Comparison of ENCODE assay signal across 14 cellular contexts in genomic region chr19:7865262-7865911, GRCh38. TPM values are rescaled to one million over a fixed set of nuclear protein-coding genes. Genes with fewer than 3 reads are reported as not detected.
DNase-seq lines count a peak whose midpoint lies in the region; ATAC-seq and TF ChIP-seq lines count a peak whose summit lies in the region.
"Had no signal": no experiment of that assay in that cellular context is flagged by ENCODE, and none has a peak within 500 bp of the region (broad histone marks: within the 10 kb centered on the region; RNA-seq: fewer than 3 reads in every experiment).

No MANE protein-coding gene starts in this region.

- 0 out of 2 replicates have a peak overlapping the region, but pooled peaks have one; percentile 5 for H3K4me2 ChIP-seq in GM23338

- no peak overlapping the region for H2AFZ ChIP-seq in GM23338

- WGBS in gastroesophageal sphincter (ENCODE audit: low coverage in 1 of 2), 2 donors: 39 to 53% methylated on average over 7 to 10 of the region's 10 CpGs

- intact Hi-C loops in activated naive CD4-positive, alpha-beta T cell treated with anti-CD3 and anti-CD28 coated beads for 36 hours (cut with micrococcal nuclease): loop anchor here (10.0 kb wide), 1 partner anchor 139 kb away; the partner anchor contains the start of gene ELAVL1

- 0 out of 2 replicates have a peak, but pooled peaks cover 8% of the 10 kb centered on the region for H3F3A ChIP-seq in GM23338 (replicated peaks; ENCODE audit: low read depth)

- ATAC-seq in activated naive CD4-positive, alpha-beta T cell treated with anti-CD3 and anti-CD28 coated beads, Interleukin-2, amount 50 U/mL, for 72 hours: no peak
- ATAC-seq in GM23338 (no peak), gastroesophageal sphincter (no peak), HG02798 (IDR thresholded peaks at IDR 0.05; ENCODE audit: poor library complexity, unreplicated experiment) (no peak), GM18519 (IDR thresholded peaks at IDR 0.05; ENCODE audit: low FRiP score, unreplicated experiment) (no peak)
- ATAC-seq: stimulated activated naive CD8-positive, alpha-beta T cell treated with anti-CD3 and anti-CD28 coated beads, Interleukin-15, amount 100 ng/mL, for 72 hours had no signal

- POLR2A ChIA-PET in activated CD4-positive, alpha-beta memory T cell treated with anti-CD3 and anti-CD28 coated beads, Interleukin-2, amount 10 ng/mL, durations not matched to agents 7 days and 5 days (lab: Charles Lee): no interaction called here

- H4K20me1 ChIP-seq in GM23338 (replicated peaks; ENCODE audit: insufficient read depth): no peaks in the 10 kb centered on the region

- TF ChIP-seq CTCF in GM23338 (conservative IDR thresholded peaks at IDR 0.05; ENCODE audit: low read depth in 2 of 2) (0 out of 4 replicates have a peak, but pooled peaks of 1 of the 2 experiments have one; percentile 10), progenitor cell of endocrine pancreas (IDR thresholded peaks at IDR 0.05; ENCODE audit: unreplicated experiment) (no peak), gastroesophageal sphincter (IDR thresholded peaks at IDR 0.05) (no peak)

- H3K9me3 ChIP-seq in gastroesophageal sphincter: no peaks in the 10 kb centered on the region
- H3K9me3 ChIP-seq: uterus had no signal

- H3K4me3 ChIP-seq in GM23338 (no peak overlapping the region), gastroesophageal sphincter (no peak overlapping the region)
- H3K4me3 ChIP-seq: uterus had no signal

- H3K27me3 Mint-ChIP-seq in activated naive CD4-positive, alpha-beta T cell treated with anti-CD3 and anti-CD28 coated beads for 36 hours (ENCODE audit: low read depth): peaks cover 26% of the 10 kb centered on the region
- H3K27me3 Mint-ChIP-seq in GM23338 (ENCODE audit: insufficient read depth, low read depth, poor library complexity) (peaks cover 57% of the 10 kb centered on the region), progenitor cell of endocrine pancreas (peaks cover 39% of the 10 kb centered on the region)
- peaks cover 40% of the 10 kb centered on the region for H3K27me3 Mint-ChIP-seq in activated CD4-positive, alpha-beta memory T cell treated with anti-CD3 and anti-CD28 coated beads, Interleukin-2, amount 10 ng/mL, durations not matched to agents 7 days and 5 days

- no peaks in the 10 kb centered on the region for H3K36me3 ChIP-seq in GM23338 (ENCODE audit: insufficient read depth)
- peaks cover 0 to 27% of the 10 kb centered on the region in 2 donors for H3K36me3 ChIP-seq in gastroesophageal sphincter
- H3K36me3 ChIP-seq: uterus had no signal

- no peak for TF ChIP-seq POLR2A in gastroesophageal sphincter (IDR thresholded peaks at IDR 0.05)

- H3K4me3 Mint-ChIP-seq in activated naive CD4-positive, alpha-beta T cell treated with anti-CD3 and anti-CD28 coated beads for 36 hours: no peak overlapping the region
- H3K4me3 Mint-ChIP-seq in GM23338: no peak overlapping the region; the same call in 2 of the 3 replicates
- H3K4me3 Mint-ChIP-seq in activated CD4-positive, alpha-beta memory T cell treated with anti-CD3 and anti-CD28 coated beads, Interleukin-2, amount 10 ng/mL, durations not matched to agents 7 days and 5 days: peak overlapping the region; percentile 57
- no peak overlapping the region for H3K4me3 Mint-ChIP-seq in progenitor cell of endocrine pancreas (ENCODE audit: low read depth)

- no peaks in the 10 kb centered on the region for H3K9me3 Mint-ChIP-seq in activated naive CD4-positive, alpha-beta T cell treated with anti-CD3 and anti-CD28 coated beads for 36 hours
- no peaks in the 10 kb centered on the region for H3K9me3 Mint-ChIP-seq in activated naive CD4-positive, alpha-beta T cell treated with anti-CD3 and anti-CD28 coated beads, Interleukin-2, amount 50 U/mL, for 72 hours
- H3K9me3 Mint-ChIP-seq in GM23338 (no peaks in the 10 kb centered on the region), progenitor cell of endocrine pancreas (ENCODE audit: low read depth) (no peaks in the 10 kb centered on the region)
- H3K9me3 Mint-ChIP-seq in activated CD4-positive, alpha-beta memory T cell treated with anti-CD3 and anti-CD28 coated beads, Interleukin-2, amount 10 ng/mL, durations not matched to agents 7 days and 5 days: no peaks in the 10 kb centered on the region
- H3K9me3 Mint-ChIP-seq: stimulated activated naive CD8-positive, alpha-beta T cell treated with anti-CD3 and anti-CD28 coated beads, Interleukin-15, amount 100 ng/mL, for 72 hours had no signal

- peaks cover 33% of the 10 kb centered on the region for H3K4me1 Mint-ChIP-seq in activated naive CD4-positive, alpha-beta T cell treated with anti-CD3 and anti-CD28 coated beads for 36 hours (ENCODE audit: low read depth)
- H3K4me1 Mint-ChIP-seq in GM23338 (peaks cover 21% of the 10 kb centered on the region), progenitor cell of endocrine pancreas (ENCODE audit: low read depth) (peaks cover 4% of the 10 kb centered on the region)
- H3K4me1 Mint-ChIP-seq in activated CD4-positive, alpha-beta memory T cell treated with anti-CD3 and anti-CD28 coated beads, Interleukin-2, amount 10 ng/mL, durations not matched to agents 7 days and 5 days: peaks cover 26% of the 10 kb centered on the region

- DNase-seq in activated naive CD4-positive, alpha-beta T cell treated with anti-CD3 and anti-CD28 coated beads for 36 hours: peak; percentile 25
- no peak for DNase-seq in activated naive CD4-positive, alpha-beta T cell treated with anti-CD3 and anti-CD28 coated beads, Interleukin-2, amount 50 U/mL, for 72 hours (ENCODE audit: low spot score in 2 of 2)
- peak; percentile 46 for DNase-seq in GM23338 (ENCODE audit: low spot score)
- no peak for DNase-seq in activated CD4-positive, alpha-beta memory T cell treated with anti-CD3 and anti-CD28 coated beads, Interleukin-2, amount 10 ng/mL, durations not matched to agents 7 days and 5 days
- no peak for DNase-seq in progenitor cell of endocrine pancreas (ENCODE audit: low spot score, unreplicated experiment)
- DNase-seq: activated CD4-positive, CD25-positive, alpha-beta regulatory T cell; NCI-H1694 treated with DMSO at 0.1 percent for 48 hours; NCI-H526 treated with DMSO at 0.1 percent for 48 hours; stimulated activated naive CD8-positive, alpha-beta T cell treated with anti-CD3 and anti-CD28 coated beads, Interleukin-15, amount 100 ng/mL, for 72 hours; uterus had no signal

- H3K4me1 ChIP-seq in GM23338 (ENCODE audit: insufficient read depth): peaks cover 32% of the 10 kb centered on the region
- H3K4me1 ChIP-seq in gastroesophageal sphincter: peaks cover 0 to 42% (median 16%) of the 10 kb centered on the region in 3 donors

- peaks cover 67% of the 10 kb centered on the region for H3K27me3 ChIP-seq in GM23338 (ENCODE audit: insufficient read depth)
- peaks cover 84% of the 10 kb centered on the region for H3K27me3 ChIP-seq in gastroesophageal sphincter
- H3K27me3 ChIP-seq: uterus had no signal

- no peak for TF ChIP-seq EP300 in gastroesophageal sphincter (IDR thresholded peaks at IDR 0.05)

- H3K27ac Mint-ChIP-seq in activated naive CD4-positive, alpha-beta T cell treated with anti-CD3 and anti-CD28 coated beads for 36 hours: no peak overlapping the region
- no peak overlapping the region for H3K27ac Mint-ChIP-seq in activated naive CD4-positive, alpha-beta T cell treated with anti-CD3 and anti-CD28 coated beads, Interleukin-2, amount 50 U/mL, for 72 hours
- H3K27ac Mint-ChIP-seq in GM23338 (no peak overlapping the region), progenitor cell of endocrine pancreas (peak overlapping the region; percentile 24)
- no peak overlapping the region for H3K27ac Mint-ChIP-seq in activated CD4-positive, alpha-beta memory T cell treated with anti-CD3 and anti-CD28 coated beads, Interleukin-2, amount 10 ng/mL, durations not matched to agents 7 days and 5 days

- CTCF ChIA-PET in activated naive CD4-positive, alpha-beta T cell treated with anti-CD3 and anti-CD28 coated beads for 36 hours (lab: Charles Lee): interaction anchor here (0.6 to 0.9 kb wide), 3 partner anchors 18 to 420 kb away, joined by 3 to 7 read pairs (median 6); no protein-coding TSS in a partner anchor
- CTCF ChIA-PET in activated CD4-positive, alpha-beta memory T cell treated with anti-CD3 and anti-CD28 coated beads, Interleukin-2, amount 10 ng/mL, durations not matched to agents 7 days and 5 days (lab: Charles Lee): no interaction called here

- no peaks in the 10 kb centered on the region for H3K9me2 ChIP-seq in GM23338 (ENCODE audit: insufficient read depth)

- no peak overlapping the region for H3K27ac ChIP-seq in GM23338 (ENCODE audit: low read depth)
- no peak overlapping the region for H3K27ac ChIP-seq in gastroesophageal sphincter
- H3K27ac ChIP-seq: uterus had no signal

- no peaks in the 10 kb centered on the region for H3K36me3 Mint-ChIP-seq in activated naive CD4-positive, alpha-beta T cell treated with anti-CD3 and anti-CD28 coated beads for 36 hours (ENCODE audit: low read depth)
- no peaks in the 10 kb centered on the region for H3K36me3 Mint-ChIP-seq in activated naive CD4-positive, alpha-beta T cell treated with anti-CD3 and anti-CD28 coated beads, Interleukin-2, amount 50 U/mL, for 72 hours
- H3K36me3 Mint-ChIP-seq in GM23338 (ENCODE audit: low read depth) (no peaks in the 10 kb centered on the region), progenitor cell of endocrine pancreas (ENCODE audit: insufficient read depth) (peaks cover 2% of the 10 kb centered on the region)
- H3K36me3 Mint-ChIP-seq in activated CD4-positive, alpha-beta memory T cell treated with anti-CD3 and anti-CD28 coated beads, Interleukin-2, amount 10 ng/mL, durations not matched to agents 7 days and 5 days (ENCODE audit: low read depth): no peaks in the 10 kb centered on the region

- no peaks in the 10 kb centered on the region for H3K79me2 ChIP-seq in GM23338 (replicated peaks; ENCODE audit: insufficient read depth)

RNA-seq across cellular contexts. Expression of gene PRR36, which starts 8.8 kb away (rescaled TPM):
- under 1 TPM; 0.07 to 0.12 TPM for total RNA-seq in activated naive CD4-positive, alpha-beta T cell treated with anti-CD3 and anti-CD28 coated beads for 36 hours
- total RNA-seq in activated naive CD4-positive, alpha-beta T cell treated with anti-CD3 and anti-CD28 coated beads, Interleukin-2, amount 50 U/mL, for 72 hours: under 1 TPM; 0.20 to 0.97 TPM
- total RNA-seq in GM23338 (2014; rRNA removed; shearing (Covaris generic)): 12.1 and 17.6 TPM in 2 replicates
- 17.9 and 22.3 TPM in 2 replicates for polyA plus RNA-seq in GM23338 (2016; fragmentation: Nextera tagmentation; extraction: Ambion mirVana)
- under 1 TPM; 0.05 to 0.13 TPM for total RNA-seq in activated CD4-positive, alpha-beta memory T cell treated with anti-CD3 and anti-CD28 coated beads, Interleukin-2, amount 10 ng/mL, durations not matched to agents 7 days and 5 days
- 37.4 and 40.4 TPM in 2 replicates for total RNA-seq in progenitor cell of endocrine pancreas
- not detected for total RNA-seq in gastroesophageal sphincter
- total RNA-seq: myocyte had no signal

RNA-seq across cellular contexts. Expression of gene LRRC8E, which starts 22.9 kb away (rescaled TPM):
- total RNA-seq in activated naive CD4-positive, alpha-beta T cell treated with anti-CD3 and anti-CD28 coated beads for 36 hours: not detected
- not detected for total RNA-seq in activated naive CD4-positive, alpha-beta T cell treated with anti-CD3 and anti-CD28 coated beads, Interleukin-2, amount 50 U/mL, for 72 hours
- total RNA-seq in GM23338 (2014; rRNA removed; shearing (Covaris generic)): 4.5 and 4.8 TPM in 2 replicates
- 0.29 and 1.3 TPM in 2 replicates for polyA plus RNA-seq in GM23338 (2016; fragmentation: Nextera tagmentation; extraction: Ambion mirVana)
- not detected for total RNA-seq in activated CD4-positive, alpha-beta memory T cell treated with anti-CD3 and anti-CD28 coated beads, Interleukin-2, amount 10 ng/mL, durations not matched to agents 7 days and 5 days
- total RNA-seq in progenitor cell of endocrine pancreas: 3.6 and 3.9 TPM in 2 replicates
- total RNA-seq in gastroesophageal sphincter: under 1 TPM; 0.13 to 0.32 (median 0.29) TPM

RNA-seq across cellular contexts. Expression of gene EVI5L, which starts 35.4 kb away (rescaled TPM):
- 1 to 10 TPM; 5.2 TPM for total RNA-seq in activated naive CD4-positive, alpha-beta T cell treated with anti-CD3 and anti-CD28 coated beads for 36 hours
- 1 to 10 TPM; 4.6 to 7.8 TPM for total RNA-seq in activated naive CD4-positive, alpha-beta T cell treated with anti-CD3 and anti-CD28 coated beads, Interleukin-2, amount 50 U/mL, for 72 hours
- 14.0 and 16.2 TPM in 2 replicates for total RNA-seq in GM23338 (2014; rRNA removed; shearing (Covaris generic))
- polyA plus RNA-seq in GM23338 (2016; fragmentation: Nextera tagmentation; extraction: Ambion mirVana): 4.3 and 4.5 TPM in 2 replicates
- total RNA-seq in activated CD4-positive, alpha-beta memory T cell treated with anti-CD3 and anti-CD28 coated beads, Interleukin-2, amount 10 ng/mL, durations not matched to agents 7 days and 5 days: 1 to 10 TPM; 7.0 to 7.7 TPM
- 15.2 and 16.2 TPM in 2 replicates for total RNA-seq in progenitor cell of endocrine pancreas
- 10 to 100 TPM; 17.3 to 46.3 (median 22.2) TPM for total RNA-seq in gastroesophageal sphincter

RNA-seq across cellular contexts. Expression of gene MAP2K7, which starts 38.3 kb away (rescaled TPM):
- 10 to 100 TPM; 39.1 to 39.8 TPM for total RNA-seq in activated naive CD4-positive, alpha-beta T cell treated with anti-CD3 and anti-CD28 coated beads for 36 hours
- 10 to 100 TPM; 38.4 to 55.3 TPM for total RNA-seq in activated naive CD4-positive, alpha-beta T cell treated with anti-CD3 and anti-CD28 coated beads, Interleukin-2, amount 50 U/mL, for 72 hours
- 22.6 and 23.2 TPM in 2 replicates for total RNA-seq in GM23338 (2014; rRNA removed; shearing (Covaris generic))
- polyA plus RNA-seq in GM23338 (2016; fragmentation: Nextera tagmentation; extraction: Ambion mirVana): 11.3 and 12.2 TPM in 2 replicates
- total RNA-seq in activated CD4-positive, alpha-beta memory T cell treated with anti-CD3 and anti-CD28 coated beads, Interleukin-2, amount 10 ng/mL, durations not matched to agents 7 days and 5 days: 10 to 100 TPM; 42.6 to 42.9 TPM
- total RNA-seq in progenitor cell of endocrine pancreas: 50.7 and 53.5 TPM in 2 replicates
- 10 to 100 TPM; 13.9 to 23.4 (median 17.9) TPM for total RNA-seq in gastroesophageal sphincter

RNA-seq across cellular contexts. Expression of gene TGFBR3L, which starts 49.2 kb away (rescaled TPM):
- 1 to 10 TPM; 1.7 to 3.7 TPM for total RNA-seq in activated naive CD4-positive, alpha-beta T cell treated with anti-CD3 and anti-CD28 coated beads for 36 hours
- total RNA-seq in activated naive CD4-positive, alpha-beta T cell treated with anti-CD3 and anti-CD28 coated beads, Interleukin-2, amount 50 U/mL, for 72 hours: 1 to 10 TPM; 3.3 to 5.8 TPM
- total RNA-seq in GM23338 (2014; rRNA removed; shearing (Covaris generic)): 1.7 and 5.6 TPM in 2 replicates
- polyA plus RNA-seq in GM23338 (2016; fragmentation: Nextera tagmentation; extraction: Ambion mirVana): 6.2 and 7.0 TPM in 2 replicates
- total RNA-seq in activated CD4-positive, alpha-beta memory T cell treated with anti-CD3 and anti-CD28 coated beads, Interleukin-2, amount 10 ng/mL, durations not matched to agents 7 days and 5 days: 1 to 10 TPM; 4.2 to 4.6 TPM
- 0.67 and 1.1 TPM in 2 replicates for total RNA-seq in progenitor cell of endocrine pancreas
- total RNA-seq in gastroesophageal sphincter: 1 to 10 TPM; 2.8 to 8.5 (median 5.4) TPM

Comparison
In these comparisons a context has a peak if more than half of its experiments do, and no peak if none do; other contexts are left out.
1. DNase-seq: peak in activated naive CD4-positive, alpha-beta T cell treated with anti-CD3 and anti-CD28 coated beads for 36 hours (single experiment) and GM23338 (single experiment); none in activated naive CD4-positive, alpha-beta T cell treated with anti-CD3 and anti-CD28 coated beads, Interleukin-2, amount 50 U/mL, for 72 hours (0 of 2), activated CD4-positive, alpha-beta memory T cell treated with anti-CD3 and anti-CD28 coated beads, Interleukin-2, amount 10 ng/mL, durations not matched to agents 7 days and 5 days (single experiment) and progenitor cell of endocrine pancreas (single experiment).